In the genomic region with DNA sequence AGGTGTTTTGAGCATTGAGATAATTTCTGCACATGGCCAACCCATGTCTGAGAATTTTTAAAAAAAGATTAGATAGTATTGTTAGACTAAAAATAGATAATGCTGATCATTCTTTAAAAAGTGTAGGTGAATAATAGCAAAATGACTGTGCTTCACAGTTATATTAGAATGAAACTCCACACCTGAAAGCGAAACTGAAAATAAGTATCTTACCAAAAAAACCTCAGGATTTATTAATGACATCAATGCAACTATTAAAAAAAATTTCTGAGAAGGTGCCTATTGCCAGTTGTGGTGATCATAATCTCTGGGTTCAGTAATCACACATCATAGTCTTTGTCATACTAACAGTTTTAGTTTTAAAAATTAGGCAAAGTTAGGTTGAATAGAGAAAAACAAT, we compare ENCODE assay signal across 12 cellular contexts. TPM values are rescaled to one million over a fixed set of nuclear protein-coding genes. Genes with fewer than 3 reads are reported as not detected.
DNase-seq lines count a peak whose midpoint lies in the region; ATAC-seq and TF ChIP-seq lines count a peak whose summit lies in the region.
"Had no signal": no experiment of that assay in that cellular context is flagged by ENCODE, and none has a peak within 500 bp of the region (broad histone marks: within the 10 kb centered on the region; RNA-seq: fewer than 3 reads in every experiment).

No MANE protein-coding gene starts in this region.

- H3K9me3 ChIP-seq in heart right ventricle: no peaks in the 10 kb centered on the region
- H3K9me3 ChIP-seq: HAP-1 had no signal

- peaks cover 0 to 6% (median 0%) of the 10 kb centered on the region in 9 donors for H3K4me1 ChIP-seq in heart right ventricle
- H3K4me1 ChIP-seq: HAP-1 had no signal

- H3K27me3 Mint-ChIP-seq in activated naive CD8-positive, alpha-beta T cell treated with anti-CD3 and anti-CD28 coated beads, Interleukin-2, amount 50 U/mL, for 24 hours: no peaks in the 10 kb centered on the region

- H3K4me1 Mint-ChIP-seq in activated naive CD8-positive, alpha-beta T cell treated with anti-CD3 and anti-CD28 coated beads, Interleukin-2, amount 50 U/mL, for 24 hours: peaks cover 8% of the 10 kb centered on the region
- H3K4me1 Mint-ChIP-seq: memory B cell had no signal

- peak; percentile 91 for ATAC-seq in GM18868 (IDR thresholded peaks at IDR 0.05; ENCODE audit: unreplicated experiment)
- ATAC-seq in GM21447 (IDR thresholded peaks at IDR 0.05; ENCODE audit: unreplicated experiment): peak; percentile 70
- peak; percentile 86 for ATAC-seq in HG03095 (IDR thresholded peaks at IDR 0.05; ENCODE audit: unreplicated experiment)
- peak; percentile 20 for ATAC-seq in activated naive CD8-positive, alpha-beta T cell treated with anti-CD3 and anti-CD28 coated beads, Interleukin-2, amount 50 U/mL, for 24 hours
- ATAC-seq in heart right ventricle: no peak

- H3K9me3 Mint-ChIP-seq in activated naive CD8-positive, alpha-beta T cell treated with anti-CD3 and anti-CD28 coated beads, Interleukin-2, amount 50 U/mL, for 24 hours: no peaks in the 10 kb centered on the region
- H3K9me3 Mint-ChIP-seq: memory B cell had no signal

- no peaks in the 10 kb centered on the region for H3K36me3 Mint-ChIP-seq in activated naive CD8-positive, alpha-beta T cell treated with anti-CD3 and anti-CD28 coated beads, Interleukin-2, amount 50 U/mL, for 24 hours (ENCODE audit: low read depth)
- H3K36me3 Mint-ChIP-seq: memory B cell had no signal

- DNase-seq in activated naive CD8-positive, alpha-beta T cell treated with anti-CD3 and anti-CD28 coated beads, Interleukin-2, amount 50 U/mL, for 24 hours: no peak
- DNase-seq in heart right ventricle: no peak
- DNase-seq in activated naive CD4-positive, alpha-beta T cell treated with anti-CD3 and anti-CD28 coated beads, Interleukin-2, amount 50 U/mL, for 16 hours: no peak
- no peak for DNase-seq in stimulated activated CD4-positive, alpha-beta T cell treated with anti-CD3 and anti-CD28 coated beads, Interleukin-2, amount 100 ng/mL, for 48 hours
- DNase-seq in NCI-H1048 (lab: John Stamatoyannopoulos, UW): no peak
- DNase-seq: central memory CD4-positive, alpha-beta T cell; NCI-H748 treated with DMSO at 0.1 percent for 48 hours had no signal

- 85 to 92% methylated on average over 1 of the region's 1 CpG for WGBS in heart right ventricle, 2 donors

- intact Hi-C loops in heart right ventricle (cut with DNase I): no loop called here

- H3K27ac ChIP-seq in heart right ventricle: no peak overlapping the region

- no peaks in the 10 kb centered on the region for H3K27me3 ChIP-seq in heart right ventricle

- no peak overlapping the region for H3K4me3 ChIP-seq in heart right ventricle
- H3K4me3 ChIP-seq: HAP-1 had no signal

- no peak overlapping the region for H3K27ac Mint-ChIP-seq in activated naive CD8-positive, alpha-beta T cell treated with anti-CD3 and anti-CD28 coated beads, Interleukin-2, amount 50 U/mL, for 24 hours
- H3K27ac Mint-ChIP-seq: memory B cell had no signal

- no peak overlapping the region for H3K4me3 Mint-ChIP-seq in activated naive CD8-positive, alpha-beta T cell treated with anti-CD3 and anti-CD28 coated beads, Interleukin-2, amount 50 U/mL, for 24 hours
- H3K4me3 Mint-ChIP-seq: memory B cell had no signal

- TF ChIP-seq CTCF in heart right ventricle (IDR thresholded peaks at IDR 0.05): no peak

- H3K36me3 ChIP-seq in heart right ventricle: no peaks in the 10 kb centered on the region
- H3K36me3 ChIP-seq: HAP-1 had no signal

RNA-seq across cellular contexts. Expression of gene PLA2G4A, which starts 36.5 kb away (rescaled TPM):
- total RNA-seq in heart right ventricle: 1 to 10 TPM in 9 of 10 donors, under 1 TPM in 1; 0.85 to 2.7 (median 1.9) TPM
- 1 to 10 TPM; 1.0 to 1.8 TPM for polyA plus RNA-seq in heart right ventricle

Comparison
In these comparisons a context has a peak if more than half of its experiments do, and no peak if none do; other contexts are left out.
1. ATAC-seq: peak in GM18868 (single experiment), GM21447 (single experiment), HG03095 (single experiment) and activated naive CD8-positive, alpha-beta T cell treated with anti-CD3 and anti-CD28 coated beads, Interleukin-2, amount 50 U/mL, for 24 hours (single experiment); none in heart right ventricle (0 of 8).